Comparison of ENCODE assay signal across 23 cellular contexts in the genomic region with DNA sequence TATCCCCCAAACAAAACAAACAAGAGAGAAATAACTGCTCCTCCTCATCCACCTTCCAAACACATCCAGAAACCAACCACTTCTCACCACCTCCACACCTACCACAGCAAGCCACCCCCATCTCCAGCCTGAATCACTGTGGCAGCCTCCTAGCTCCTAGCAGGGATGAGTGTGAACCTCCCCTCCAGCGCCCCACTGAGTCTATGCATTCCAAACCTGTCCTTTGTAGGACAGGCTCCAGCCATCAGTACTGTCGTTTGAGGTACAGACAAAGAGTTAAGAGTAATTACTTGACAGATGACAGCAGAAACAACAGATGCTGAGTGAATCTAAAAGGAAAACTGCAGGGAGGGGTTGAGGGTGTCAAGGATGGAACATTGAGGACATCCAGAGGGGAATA. TPM values are rescaled to one million over a fixed set of nuclear protein-coding genes. Genes with fewer than 3 reads are reported as not detected.
DNase-seq lines count a peak whose midpoint lies in the region; ATAC-seq and TF ChIP-seq lines count a peak whose summit lies in the region.
"Had no signal": no experiment of that assay in that cellular context is flagged by ENCODE, and none has a peak within 500 bp of the region (broad histone marks: within the 10 kb centered on the region; RNA-seq: fewer than 3 reads in every experiment).

No MANE protein-coding gene starts in this region.

- H3K18ac ChIP-seq in neuronal stem cell (ENCODE audit: low read length): peak overlapping the region; percentile 48

- H3K79me1 ChIP-seq in neuronal stem cell (ENCODE audit: low read depth, low read length): no peaks in the 10 kb centered on the region

- H3K23ac ChIP-seq in neuronal stem cell (ENCODE audit: low read depth, low read length, poor library complexity): no peak overlapping the region

- H3K27ac Mint-ChIP-seq in Caco-2 (ENCODE audit: unreplicated experiment) (peak overlapping the region; percentile 56), endodermal cell (no peak overlapping the region)
- H3K27ac Mint-ChIP-seq: activated CD4-positive, alpha-beta T cell treated with anti-CD3 and anti-CD28 coated beads, Interleukin-2, amount 10 ng/mL, durations not matched to agents 24 days and 14 days; activated naive CD4-positive, alpha-beta T cell treated with anti-CD3 and anti-CD28 coated beads for 36 hours had no signal

- POLR2A ChIA-PET in Caco-2 (lab: Charles Lee): interaction anchor here (0.7 kb wide), 1 partner anchor 520 kb away, joined by 3 read pairs; no protein-coding TSS in a partner anchor

- no peaks in the 10 kb centered on the region for H3K36me3 Mint-ChIP-seq in Caco-2 (ENCODE audit: insufficient read depth, unreplicated experiment)
- H3K36me3 Mint-ChIP-seq in endodermal cell (ENCODE audit: low read depth): no peaks in the 10 kb centered on the region

- TF ChIP-seq CTCF in Caco-2 (IDR thresholded peaks at IDR 0.05; ENCODE audit: insufficient read depth in 1 of 2, low read depth in 1 of 2, low read length in 1 of 2, severe bottlenecking in 1 of 2, unreplicated experiment in 1 of 2) (no peak), endodermal cell (conservative IDR thresholded peaks at IDR 0.05) (no peak)

- 40 to 52% methylated on average over 2 of the region's 2 CpGs for WGBS in endodermal cell (ENCODE audit: insufficient coverage in 1 of 2, insufficient read length in 1 of 2), 2 experiments
- no CpG with 5 or more reads among the region's 2 CpGs for WGBS in neuronal stem cell (ENCODE audit: extremely low coverage in 2 of 2, insufficient read length in 2 of 2, insufficient replicate concordance in 1 of 2), 2 donors

- H3K4me3 ChIP-seq in Caco-2 (ENCODE audit: low read depth, low read length): no peak overlapping the region
- H3K4me3 ChIP-seq in endodermal cell (ENCODE audit: low read length): no peak overlapping the region
- no peak overlapping the region for H3K4me3 ChIP-seq in neuronal stem cell (ENCODE audit: low read length in 2 of 2)
- H3K4me3 ChIP-seq: body of pancreas, left ventricle myocardium inferior, thyroid gland had no signal

- no peak overlapping the region for H3K14ac ChIP-seq in neuronal stem cell (ENCODE audit: low read length)

- no peak overlapping the region for H4K91ac ChIP-seq in neuronal stem cell (ENCODE audit: low read depth, low read length, poor library complexity)

- H3K4me1 Mint-ChIP-seq in Caco-2 (ENCODE audit: low read depth, unreplicated experiment) (peaks cover 28% of the 10 kb centered on the region), endodermal cell (peaks cover 32% of the 10 kb centered on the region)

- no peaks in the 10 kb centered on the region for H3K27me3 Mint-ChIP-seq in Caco-2 (ENCODE audit: insufficient read depth, unreplicated experiment)
- H3K27me3 Mint-ChIP-seq in endodermal cell (ENCODE audit: insufficient read depth): peaks cover 39% of the 10 kb centered on the region

- no peak overlapping the region for H2BK5ac ChIP-seq in neuronal stem cell (ENCODE audit: low read length)

- H3K4me3 Mint-ChIP-seq in Caco-2 (ENCODE audit: unreplicated experiment) (peak overlapping the region; percentile 71), endodermal cell (no peak overlapping the region)
- H3K4me3 Mint-ChIP-seq: activated naive CD4-positive, alpha-beta T cell treated with anti-CD3 and anti-CD28 coated beads for 36 hours had no signal

- BruUV-seq in Caco-2 (replicated peaks; lab: Mats Ljungman, UMichigan): no TSS peak

- no peaks in the 10 kb centered on the region for H3K27me3 ChIP-seq in Caco-2 (replicated peaks; ENCODE audit: control insufficient read depth, insufficient read depth, low read length)
- peaks cover 28% of the 10 kb centered on the region for H3K27me3 ChIP-seq in endodermal cell (ENCODE audit: control insufficient read depth, insufficient read depth, low read length, poor library complexity, severe bottlenecking)
- H3K27me3 ChIP-seq in neuronal stem cell (ENCODE audit: control insufficient read depth in 3 of 3, insufficient read depth in 3 of 3, low read depth in 1 of 3, low read length in 3 of 3): peaks cover 0 to 2% (median 0%) of the 10 kb centered on the region in 3 experiments
- H3K27me3 ChIP-seq: body of pancreas, thyroid gland had no signal

- no peak overlapping the region for H2BK15ac ChIP-seq in neuronal stem cell (ENCODE audit: low read length)

- no peak overlapping the region for H3K4ac ChIP-seq in neuronal stem cell (ENCODE audit: low read length)

- no peak for ATAC-seq in HG03439 (IDR thresholded peaks at IDR 0.05; ENCODE audit: unreplicated experiment)
- ATAC-seq in GM18517 (IDR thresholded peaks at IDR 0.05; ENCODE audit: unreplicated experiment): no peak
- ATAC-seq: body of pancreas, PC-3 had no signal

- peaks cover 9% of the 10 kb centered on the region for H3K9me3 Mint-ChIP-seq in Caco-2 (ENCODE audit: unreplicated experiment)
- no peaks in the 10 kb centered on the region for H3K9me3 Mint-ChIP-seq in endodermal cell
- H3K9me3 Mint-ChIP-seq: activated CD4-positive, alpha-beta T cell treated with anti-CD3 and anti-CD28 coated beads, Interleukin-2, amount 10 ng/mL, durations not matched to agents 24 days and 14 days; activated naive CD4-positive, alpha-beta T cell treated with anti-CD3 and anti-CD28 coated beads for 36 hours had no signal

- DNase-seq in Caco-2 (no peak), NCI-H2171 treated with DMSO at 0.1 percent for 48 hours (lab: John Stamatoyannopoulos, UW) (peak; percentile 83), endodermal cell (peak; percentile 84), neuronal stem cell (ENCODE audit: low spot score) (no peak), globus pallidus (ENCODE audit: low spot score) (no peak), kidney tubule cell (ENCODE audit: low spot score) (no peak)
- DNase-seq: ACHN; activated CD4-positive, alpha-beta T cell treated with anti-CD3 and anti-CD28 coated beads, Interleukin-2, amount 10 ng/mL, durations not matched to agents 24 days and 14 days; activated naive CD4-positive, alpha-beta T cell treated with anti-CD3 and anti-CD28 coated beads for 36 hours; body of pancreas; GF-D8; KBM-7; left ventricle myocardium inferior; NCI-H1048; NCI-H446 treated with DMSO at 0.1 percent for 48 hours; PC-3; retina; T1000; thyroid gland had no signal

- H3K36me3 ChIP-seq in Caco-2 (ENCODE audit: control insufficient read depth, insufficient read depth, low read length) (no peaks in the 10 kb centered on the region), endodermal cell (ENCODE audit: control insufficient read depth, insufficient read depth, low read length) (no peaks in the 10 kb centered on the region), neuronal stem cell (replicated peaks in 1 of 2; ENCODE audit: control insufficient read depth in 2 of 2, insufficient read depth in 2 of 2, low read length in 2 of 2) (no peaks in the 10 kb centered on the region)
- H3K36me3 ChIP-seq: left ventricle myocardium inferior, thyroid gland had no signal

- no peak overlapping the region for H4K8ac ChIP-seq in neuronal stem cell (ENCODE audit: low read depth, low read length)

- intact Hi-C loops in Caco-2 (cut with micrococcal nuclease; ENCODE audit: unreplicated experiment): no loop called here

- peak overlapping the region; percentile 85 for H3K27ac ChIP-seq in endodermal cell (ENCODE audit: low read depth, low read length)
- H3K27ac ChIP-seq in neuronal stem cell (replicated peaks; ENCODE audit: low read length): peak overlapping the region; percentile 39
- H3K27ac ChIP-seq: HL-60, left ventricle myocardium inferior, thyroid gland had no signal

- no peak overlapping the region for H2BK120ac ChIP-seq in neuronal stem cell (ENCODE audit: low read depth, low read length)

- H3K4me1 ChIP-seq in Caco-2 (peaks cover 22% of the 10 kb centered on the region), endodermal cell (ENCODE audit: control insufficient read depth, insufficient read depth, low read length) (peaks cover 6% of the 10 kb centered on the region), neuronal stem cell (ENCODE audit: control insufficient read depth in 2 of 2, insufficient read depth in 1 of 2, low read depth in 1 of 2, low read length in 2 of 2) (peaks cover 29 to 52% of the 10 kb centered on the region in 2 donors)

- no peak overlapping the region for H2AK5ac ChIP-seq in neuronal stem cell (ENCODE audit: low read depth, low read length)

- H3K9me3 ChIP-seq in Caco-2 (no peaks in the 10 kb centered on the region), endodermal cell (ENCODE audit: control insufficient read depth, low read length) (no peaks in the 10 kb centered on the region), neuronal stem cell (replicated peaks in 1 of 2; ENCODE audit: control insufficient read depth in 2 of 2, insufficient read depth in 1 of 2, low read depth in 1 of 2, low read length in 2 of 2) (peaks cover 0 to 9% of the 10 kb centered on the region in 2 donors)
- H3K9me3 ChIP-seq: body of pancreas, left ventricle myocardium inferior, thyroid gland had no signal

- no peak overlapping the region for H3K4me2 ChIP-seq in neuronal stem cell (ENCODE audit: insufficient read depth, low read length, poor library complexity, severe bottlenecking)

- CTCF ChIA-PET in Caco-2 (lab: Charles Lee): interaction anchor here (1.0 kb wide), 1 partner anchor 14 kb away, joined by 5 read pairs; no protein-coding TSS in a partner anchor

- peak overlapping the region; percentile 35 for H2AFZ ChIP-seq in neuronal stem cell (ENCODE audit: low read length)

- H3K9ac ChIP-seq in endodermal cell (ENCODE audit: extremely low read depth, low read length, poor library complexity, severe bottlenecking) (no peak overlapping the region), neuronal stem cell (ENCODE audit: low read depth, low read length, poor library complexity) (no peak overlapping the region)

- no peak overlapping the region for H2BK12ac ChIP-seq in neuronal stem cell (ENCODE audit: low read length)

RNA-seq across cellular contexts. Expression of a gene that starts 2.4 kb away (rescaled TPM):
- 0.28 TPM in 1 of 2 replicates, not detected in the other for total RNA-seq in Caco-2 (2022)
- 1 to 10 TPM in 1 of 2 donors, under 1 TPM in 1; 0.24 to 1.3 TPM for total RNA-seq in endodermal cell
- 3.2 TPM for polyA plus RNA-seq in endodermal cell (2013, experiment 1 of 2)
- 2.5 TPM for polyA plus RNA-seq in endodermal cell (2013, experiment 2 of 2)
- polyA plus RNA-seq in neuronal stem cell (2013, experiment 1 of 2): 1.3 TPM
- polyA plus RNA-seq in neuronal stem cell (2013, experiment 2 of 2): 1.1 TPM
- total RNA-seq: activated CD4-positive, alpha-beta T cell treated with anti-CD3 and anti-CD28 coated beads, Interleukin-2, amount 10 ng/mL, durations not matched to agents 24 days and 14 days; activated naive CD4-positive, alpha-beta T cell treated with anti-CD3 and anti-CD28 coated beads for 36 hours; PC-3; SK-MEL-5 had no signal

RNA-seq across cellular contexts. Expression of a gene that starts 59.6 kb away (rescaled TPM):
- not detected in 2 replicates for total RNA-seq in Caco-2 (2022)
- not detected for total RNA-seq in endodermal cell
- polyA plus RNA-seq in endodermal cell (2013, experiment 1 of 2): not detected
- polyA plus RNA-seq in endodermal cell (2013, experiment 2 of 2): not detected
- not detected for polyA plus RNA-seq in neuronal stem cell (2013, experiment 1 of 2)
- polyA plus RNA-seq in neuronal stem cell (2013, experiment 2 of 2): not detected
- total RNA-seq: activated CD4-positive, alpha-beta T cell treated with anti-CD3 and anti-CD28 coated beads, Interleukin-2, amount 10 ng/mL, durations not matched to agents 24 days and 14 days; activated naive CD4-positive, alpha-beta T cell treated with anti-CD3 and anti-CD28 coated beads for 36 hours; PC-3 had no signal

Comparison
In these comparisons a context has a peak if more than half of its experiments do, and no peak if none do; other contexts are left out.
1. DNase-seq: peak in NCI-H2171 treated with DMSO at 0.1 percent for 48 hours (single experiment) and endodermal cell (single experiment); none in Caco-2 (0 of 2), neuronal stem cell (single experiment), globus pallidus (single experiment) and kidney tubule cell (single experiment).